1 cellular context compared by ENCODE assay signal in the genomic region with DNA sequence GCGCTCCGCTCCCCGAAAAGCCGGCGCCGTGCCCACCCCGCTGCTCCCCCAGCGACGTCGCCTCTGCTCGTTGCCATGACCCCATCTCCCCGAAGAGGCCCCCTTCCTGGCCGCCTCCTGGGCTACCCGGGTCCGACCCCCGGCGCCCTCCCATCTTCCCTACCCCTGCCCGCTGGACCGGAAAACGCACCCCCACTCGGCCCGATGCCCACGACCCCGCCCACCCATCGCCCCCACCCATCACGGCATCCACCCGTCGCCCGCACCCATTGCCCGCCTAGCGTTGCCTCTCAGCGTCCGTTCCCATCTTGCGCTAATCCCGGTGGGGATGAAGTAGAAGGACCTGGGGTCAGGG.
TF ChIP-seq lines count a peak whose summit lies in the region.

No MANE protein-coding gene starts in this region.

TF ChIP-seq in SK-N-SH treated with all-trans-retinoic acid at 6 μM for 48 hours, 23 proteins besides CTCF, POLR2A, EP300 and RAD21 (continued from another document):
- TF ChIP-seq, protein P1, sequence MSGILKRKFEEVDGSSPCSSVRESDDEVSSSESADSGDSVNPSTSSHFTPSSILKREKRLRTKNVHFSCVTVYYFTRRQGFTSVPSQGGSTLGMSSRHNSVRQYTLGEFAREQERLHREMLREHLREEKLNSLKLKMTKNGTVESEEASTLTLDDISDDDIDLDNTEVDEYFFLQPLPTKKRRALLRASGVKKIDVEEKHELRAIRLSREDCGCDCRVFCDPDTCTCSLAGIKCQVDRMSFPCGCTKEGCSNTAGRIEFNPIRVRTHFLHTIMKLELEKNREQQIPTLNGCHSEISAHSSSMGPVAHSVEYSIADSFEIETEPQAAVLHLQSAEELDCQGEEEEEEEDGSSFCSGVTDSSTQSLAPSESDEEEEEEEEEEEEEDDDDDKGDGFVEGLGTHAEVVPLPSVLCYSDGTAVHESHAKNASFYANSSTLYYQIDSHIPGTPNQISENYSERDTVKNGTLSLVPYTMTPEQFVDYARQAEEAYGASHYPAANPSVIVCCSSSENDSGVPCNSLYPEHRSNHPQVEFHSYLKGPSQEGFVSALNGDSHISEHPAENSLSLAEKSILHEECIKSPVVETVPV (CRISPR knock-in tag; IDR thresholded peaks at IDR 0.05), result no peak
- no peak for TF ChIP-seq ZC3H10 (CRISPR knock-in tag; IDR thresholded peaks at IDR 0.05)
